In genomic region chr4:99859618-99860017, GRCh38 we compare ENCODE assay signal across 13 cellular contexts. TPM values are rescaled to one million over a fixed set of nuclear protein-coding genes. Genes with fewer than 3 reads are reported as not detected.
DNase-seq lines count a peak whose midpoint lies in the region; ATAC-seq and TF ChIP-seq lines count a peak whose summit lies in the region.
"Had no signal": no experiment of that assay in that cellular context is flagged by ENCODE, and none has a peak within 500 bp of the region (broad histone marks: within the 10 kb centered on the region; RNA-seq: fewer than 3 reads in every experiment).

No MANE protein-coding gene starts in this region.

- H3K27me3 ChIP-seq in brain microvascular endothelial cell (replicated peaks) = no peaks in the 10 kb centered on the region

- POLR2A ChIA-PET in activated naive CD8-positive, alpha-beta T cell treated with anti-CD3 and anti-CD28 coated beads, Interleukin-2, amount 10 ng/mL, durations not matched to agents 7 days and 5 days (lab: Charles Lee) = no interaction called here

- peaks cover 35% of the 10 kb centered on the region for H3K36me3 Mint-ChIP-seq in activated naive CD8-positive, alpha-beta T cell treated with anti-CD3 and anti-CD28 coated beads, Interleukin-2, amount 10 ng/mL, durations not matched to agents 7 days and 5 days
- H3K36me3 Mint-ChIP-seq in activated naive CD8-positive, alpha-beta T cell treated with anti-CD3 and anti-CD28 coated beads for 36 hours = peaks cover 43% of the 10 kb centered on the region
- no peaks in the 10 kb centered on the region for H3K36me3 Mint-ChIP-seq in type B pancreatic cell

- no peak for TF ChIP-seq CTCF in type B pancreatic cell (conservative IDR thresholded peaks at IDR 0.05)
- no peak for TF ChIP-seq CTCF in brain microvascular endothelial cell (IDR thresholded peaks at IDR 0.05; ENCODE audit: low read depth, low read length, missing control alignments)

- H3K4me1 Mint-ChIP-seq in activated naive CD8-positive, alpha-beta T cell treated with anti-CD3 and anti-CD28 coated beads, Interleukin-2, amount 10 ng/mL, durations not matched to agents 7 days and 5 days = peaks cover 43% of the 10 kb centered on the region
- peaks cover 44% of the 10 kb centered on the region for H3K4me1 Mint-ChIP-seq in activated naive CD8-positive, alpha-beta T cell treated with anti-CD3 and anti-CD28 coated beads for 36 hours
- no peaks in the 10 kb centered on the region for H3K4me1 Mint-ChIP-seq in type B pancreatic cell (ENCODE audit: unreplicated experiment)

- H3K36me3 ChIP-seq in brain microvascular endothelial cell (replicated peaks) = no peaks in the 10 kb centered on the region

- ATAC-seq in activated naive CD8-positive, alpha-beta T cell treated with anti-CD3 and anti-CD28 coated beads, Interleukin-2, amount 10 ng/mL, durations not matched to agents 7 days and 5 days (ENCODE audit: low read depth) = no peak
- peak; percentile 39 for ATAC-seq in GM21576 (IDR thresholded peaks at IDR 0.05; ENCODE audit: unreplicated experiment)
- peak; percentile 39 for ATAC-seq in HG03469 (IDR thresholded peaks at IDR 0.05; ENCODE audit: unreplicated experiment)
- ATAC-seq: sciatic nerve had no signal

- H3K27ac ChIP-seq in brain microvascular endothelial cell = no peak overlapping the region

- H3K27me3 Mint-ChIP-seq in activated naive CD8-positive, alpha-beta T cell treated with anti-CD3 and anti-CD28 coated beads, Interleukin-2, amount 10 ng/mL, durations not matched to agents 7 days and 5 days = no peaks in the 10 kb centered on the region
- H3K27me3 Mint-ChIP-seq in activated naive CD8-positive, alpha-beta T cell treated with anti-CD3 and anti-CD28 coated beads for 36 hours = no peaks in the 10 kb centered on the region
- H3K27me3 Mint-ChIP-seq in type B pancreatic cell = no peaks in the 10 kb centered on the region

- no peak overlapping the region for H3K4me3 Mint-ChIP-seq in activated naive CD8-positive, alpha-beta T cell treated with anti-CD3 and anti-CD28 coated beads, Interleukin-2, amount 10 ng/mL, durations not matched to agents 7 days and 5 days
- no peak overlapping the region for H3K4me3 Mint-ChIP-seq in activated naive CD8-positive, alpha-beta T cell treated with anti-CD3 and anti-CD28 coated beads for 36 hours
- H3K4me3 Mint-ChIP-seq in type B pancreatic cell = no peak overlapping the region
- H3K4me3 Mint-ChIP-seq: immature natural killer cell had no signal

- DNase-seq in activated naive CD8-positive, alpha-beta T cell treated with anti-CD3 and anti-CD28 coated beads, Interleukin-2, amount 10 ng/mL, durations not matched to agents 7 days and 5 days = no peak
- DNase-seq in activated naive CD8-positive, alpha-beta T cell treated with anti-CD3 and anti-CD28 coated beads for 36 hours = no peak
- DNase-seq in type B pancreatic cell (ENCODE audit: extremely low spot score, unreplicated experiment) = no peak
- no peak for DNase-seq in DMS153 treated with DMSO at 0.1 percent for 48 hours (lab: John Stamatoyannopoulos, UW; ENCODE audit: unreplicated experiment)
- DNase-seq in epidermal melanocyte (ENCODE audit: insufficient read length, low spot score) = no peak
- DNase-seq in brain microvascular endothelial cell = no peak
- DNase-seq: activated naive CD4-positive, alpha-beta T cell treated with anti-CD3 and anti-CD28 coated beads, Interleukin-2, amount 50 U/mL, for 16 hours; immature natural killer cell; SHP77 treated with DMSO at 0.1 percent for 48 hours had no signal

- peak overlapping the region; percentile 23 for H3K27ac Mint-ChIP-seq in activated naive CD8-positive, alpha-beta T cell treated with anti-CD3 and anti-CD28 coated beads, Interleukin-2, amount 10 ng/mL, durations not matched to agents 7 days and 5 days
- no peak overlapping the region for H3K27ac Mint-ChIP-seq in activated naive CD8-positive, alpha-beta T cell treated with anti-CD3 and anti-CD28 coated beads for 36 hours
- H3K27ac Mint-ChIP-seq in type B pancreatic cell = peak overlapping the region; percentile 63

- in situ Hi-C loops in brain microvascular endothelial cell (cut with HindIII; ENCODE audit: low pct_ligation_motif_present, low sequenced_read_pairs) = no loop called here

- H3K4me3 ChIP-seq in brain microvascular endothelial cell (ENCODE audit: low read depth, low read length) = no peak overlapping the region

- no peaks in the 10 kb centered on the region for H3K9me3 Mint-ChIP-seq in activated naive CD8-positive, alpha-beta T cell treated with anti-CD3 and anti-CD28 coated beads, Interleukin-2, amount 10 ng/mL, durations not matched to agents 7 days and 5 days
- H3K9me3 Mint-ChIP-seq in activated naive CD8-positive, alpha-beta T cell treated with anti-CD3 and anti-CD28 coated beads for 36 hours = no peaks in the 10 kb centered on the region
- H3K9me3 Mint-ChIP-seq in type B pancreatic cell = no peaks in the 10 kb centered on the region
- H3K9me3 Mint-ChIP-seq: immature natural killer cell had no signal

RNA-seq across cellular contexts. Expression of gene LAMTOR3, which starts 34.6 kb away (rescaled TPM):
- total RNA-seq in activated naive CD8-positive, alpha-beta T cell treated with anti-CD3 and anti-CD28 coated beads, Interleukin-2, amount 10 ng/mL, durations not matched to agents 7 days and 5 days = 10 to 100 TPM; 27.4 to 28.3 TPM
- 10 to 100 TPM; 33.6 to 35.1 TPM for total RNA-seq in activated naive CD8-positive, alpha-beta T cell treated with anti-CD3 and anti-CD28 coated beads for 36 hours
- total RNA-seq in type B pancreatic cell (ENCODE audit: low replicate concordance) = 47.1 and 54.0 TPM in 2 replicates

RNA-seq across cellular contexts. Expression of gene DAPP1, which starts 43.0 kb away (rescaled TPM):
- total RNA-seq in activated naive CD8-positive, alpha-beta T cell treated with anti-CD3 and anti-CD28 coated beads, Interleukin-2, amount 10 ng/mL, durations not matched to agents 7 days and 5 days = 10 to 100 TPM; 19.6 to 22.8 TPM
- 10 to 100 TPM; 37.9 to 39.7 TPM for total RNA-seq in activated naive CD8-positive, alpha-beta T cell treated with anti-CD3 and anti-CD28 coated beads for 36 hours
- 10.6 and 41.8 TPM in 2 replicates for total RNA-seq in type B pancreatic cell (ENCODE audit: low replicate concordance)
- total RNA-seq: NCI-H460 had no signal
